ENCODE assay signal across 18 cellular contexts in genomic region chr14:70890842-70891442, GRCh38.
"Had no signal": no experiment of that assay in that cellular context is flagged by ENCODE, and none has a peak within 500 bp of the region (broad histone marks: within the 10 kb centered on the region; RNA-seq: fewer than 3 reads in every experiment).

No MANE protein-coding gene starts in this region.

- H3K4me3 ChIP-seq: heart left ventricle, lung, spleen, upper lobe of right lung had no signal

- H3K27me3 ChIP-seq: heart left ventricle, upper lobe of right lung had no signal

- H3K36me3 Mint-ChIP-seq: naive B cell had no signal

- H3K4me3 Mint-ChIP-seq: activated CD4-positive, alpha-beta memory T cell treated with anti-CD3 and anti-CD28 coated beads, Interleukin-2, amount 10 ng/mL, durations not matched to agents 7 days and 5 days; activated CD4-positive, alpha-beta T cell treated with anti-CD3 and anti-CD28 coated beads, Interleukin-2, amount 10 ng/mL, durations not matched to agents 24 days and 14 days; activated naive CD4-positive, alpha-beta T cell treated with anti-CD3 and anti-CD28 coated beads for 36 hours; activated naive CD8-positive, alpha-beta T cell treated with anti-CD3 and anti-CD28 coated beads, Interleukin-2, amount 10 ng/mL, durations not matched to agents 7 days and 5 days; activated T-cell treated with anti-CD3 and anti-CD28 coated beads, Interleukin-2, amount 50 U/mL, for 72 hours; naive B cell had no signal

- H3K27ac ChIP-seq: heart left ventricle, upper lobe of right lung, VCaP had no signal

- H3K36me3 ChIP-seq: heart left ventricle, spleen, upper lobe of right lung had no signal

- H3K9me3 Mint-ChIP-seq: activated CD4-positive, alpha-beta memory T cell treated with anti-CD3 and anti-CD28 coated beads, Interleukin-2, amount 10 ng/mL, durations not matched to agents 7 days and 5 days; activated CD4-positive, alpha-beta T cell treated with anti-CD3 and anti-CD28 coated beads, Interleukin-2, amount 10 ng/mL, durations not matched to agents 24 days and 14 days; activated naive CD4-positive, alpha-beta T cell treated with anti-CD3 and anti-CD28 coated beads for 36 hours; activated naive CD8-positive, alpha-beta T cell treated with anti-CD3 and anti-CD28 coated beads, Interleukin-2, amount 10 ng/mL, durations not matched to agents 7 days and 5 days; activated T-cell treated with anti-CD3 and anti-CD28 coated beads, Interleukin-2, amount 50 U/mL, for 72 hours had no signal

- DNase-seq: activated CD4-positive, alpha-beta memory T cell treated with anti-CD3 and anti-CD28 coated beads, Interleukin-2, amount 10 ng/mL, durations not matched to agents 7 days and 5 days; activated CD4-positive, alpha-beta T cell treated with anti-CD3 and anti-CD28 coated beads, Interleukin-2, amount 10 ng/mL, durations not matched to agents 24 days and 14 days; activated effector memory CD4-positive, alpha-beta T cell treated with Interleukin-2 at 50 U/mL for 16 hours; activated naive CD4-positive, alpha-beta T cell treated with anti-CD3 and anti-CD28 coated beads for 36 hours; activated naive CD8-positive, alpha-beta T cell treated with anti-CD3 and anti-CD28 coated beads, Interleukin-2, amount 10 ng/mL, durations not matched to agents 7 days and 5 days; activated T-cell treated with anti-CD3 and anti-CD28 coated beads, Interleukin-2, amount 50 U/mL, for 72 hours; amniotic stem cell; heart left ventricle; naive B cell; retina; spleen; stimulated activated CD4-positive, alpha-beta T cell treated with anti-CD3 and anti-CD28 coated beads, Interleukin-4, amount 100 ng/mL, for 4 hours; stimulated activated naive CD8-positive, alpha-beta T cell treated with anti-CD3 and anti-CD28 coated beads, Interleukin-15, Interleukin-2, amounts not matched to agents 100 U/mL and 50 U/mL, for 24 hours; T-helper 9 cell; upper lobe of right lung had no signal

- H3K9me3 ChIP-seq: heart left ventricle, spleen, upper lobe of right lung had no signal

- H3K27me3 Mint-ChIP-seq: activated CD4-positive, alpha-beta T cell treated with anti-CD3 and anti-CD28 coated beads, Interleukin-2, amount 10 ng/mL, durations not matched to agents 24 days and 14 days; activated naive CD8-positive, alpha-beta T cell treated with anti-CD3 and anti-CD28 coated beads, Interleukin-2, amount 10 ng/mL, durations not matched to agents 7 days and 5 days had no signal

- H3K27ac Mint-ChIP-seq: activated CD4-positive, alpha-beta memory T cell treated with anti-CD3 and anti-CD28 coated beads, Interleukin-2, amount 10 ng/mL, durations not matched to agents 7 days and 5 days; activated CD4-positive, alpha-beta T cell treated with anti-CD3 and anti-CD28 coated beads, Interleukin-2, amount 10 ng/mL, durations not matched to agents 24 days and 14 days; activated naive CD4-positive, alpha-beta T cell treated with anti-CD3 and anti-CD28 coated beads for 36 hours; naive B cell; progenitor cell of endocrine pancreas had no signal
